Comparison of ENCODE assay signal across 1 cellular context in genomic region chr12:43551271-43551970, GRCh38.
TF ChIP-seq lines count a peak whose summit lies in the region.

No MANE protein-coding gene starts in this region.

TF ChIP-seq in HEK293, 187 proteins besides CTCF, POLR2A, EP300 and RAD21 (continued from another document):
- TF ChIP-seq ZBTB26 (tag by site-specific recombination; optimal IDR thresholded peaks at IDR 0.05), result peak; percentile 89
- TF ChIP-seq EGR2 (tag by site-specific recombination; IDR thresholded peaks at IDR 0.05; ENCODE audit: low read depth), result peak; percentile 12; the same call in 1 of the 2 replicates
- 0 out of 2 replicates have a peak, but pooled peaks have one; percentile 47 for TF ChIP-seq GLI4 (tag by site-specific recombination; IDR thresholded peaks at IDR 0.05)
- TF ChIP-seq KLF1 (tag by site-specific recombination; IDR thresholded peaks at IDR 0.05), result no peak
- no peak for TF ChIP-seq YY1 (tag by site-specific recombination; IDR thresholded peaks at IDR 0.05)
- TF ChIP-seq, protein P1, sequence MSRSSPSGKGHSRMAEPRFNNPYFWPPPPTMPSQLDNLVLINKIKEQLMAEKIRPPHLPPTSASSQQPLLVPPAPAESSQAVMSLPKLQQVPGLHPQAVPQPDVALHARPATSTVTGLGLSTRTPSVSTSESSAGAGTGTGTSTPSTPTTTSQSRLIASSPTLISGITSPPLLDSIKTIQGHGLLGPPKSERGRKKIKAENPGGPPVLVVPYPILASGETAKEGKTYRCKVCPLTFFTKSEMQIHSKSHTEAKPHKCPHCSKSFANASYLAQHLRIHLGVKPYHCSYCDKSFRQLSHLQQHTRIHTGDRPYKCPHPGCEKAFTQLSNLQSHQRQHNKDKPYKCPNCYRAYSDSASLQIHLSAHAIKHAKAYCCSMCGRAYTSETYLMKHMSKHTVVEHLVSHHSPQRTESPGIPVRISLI (tag by site-specific recombination; IDR thresholded peaks at IDR 0.05), result no peak
- TF ChIP-seq ZNF660 (tag by site-specific recombination; IDR thresholded peaks at IDR 0.05), result no peak
- TF ChIP-seq, protein P2, sequence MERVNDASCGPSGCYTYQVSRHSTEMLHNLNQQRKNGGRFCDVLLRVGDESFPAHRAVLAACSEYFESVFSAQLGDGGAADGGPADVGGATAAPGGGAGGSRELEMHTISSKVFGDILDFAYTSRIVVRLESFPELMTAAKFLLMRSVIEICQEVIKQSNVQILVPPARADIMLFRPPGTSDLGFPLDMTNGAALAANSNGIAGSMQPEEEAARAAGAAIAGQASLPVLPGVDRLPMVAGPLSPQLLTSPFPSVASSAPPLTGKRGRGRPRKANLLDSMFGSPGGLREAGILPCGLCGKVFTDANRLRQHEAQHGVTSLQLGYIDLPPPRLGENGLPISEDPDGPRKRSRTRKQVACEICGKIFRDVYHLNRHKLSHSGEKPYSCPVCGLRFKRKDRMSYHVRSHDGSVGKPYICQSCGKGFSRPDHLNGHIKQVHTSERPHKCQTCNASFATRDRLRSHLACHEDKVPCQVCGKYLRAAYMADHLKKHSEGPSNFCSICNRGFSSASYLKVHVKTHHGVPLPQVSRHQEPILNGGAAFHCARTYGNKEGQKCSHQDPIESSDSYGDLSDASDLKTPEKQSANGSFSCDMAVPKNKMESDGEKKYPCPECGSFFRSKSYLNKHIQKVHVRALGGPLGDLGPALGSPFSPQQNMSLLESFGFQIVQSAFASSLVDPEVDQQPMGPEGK (tag by site-specific recombination; IDR thresholded peaks at IDR 0.05), result peak; percentile 77
- TF ChIP-seq, protein P3, sequence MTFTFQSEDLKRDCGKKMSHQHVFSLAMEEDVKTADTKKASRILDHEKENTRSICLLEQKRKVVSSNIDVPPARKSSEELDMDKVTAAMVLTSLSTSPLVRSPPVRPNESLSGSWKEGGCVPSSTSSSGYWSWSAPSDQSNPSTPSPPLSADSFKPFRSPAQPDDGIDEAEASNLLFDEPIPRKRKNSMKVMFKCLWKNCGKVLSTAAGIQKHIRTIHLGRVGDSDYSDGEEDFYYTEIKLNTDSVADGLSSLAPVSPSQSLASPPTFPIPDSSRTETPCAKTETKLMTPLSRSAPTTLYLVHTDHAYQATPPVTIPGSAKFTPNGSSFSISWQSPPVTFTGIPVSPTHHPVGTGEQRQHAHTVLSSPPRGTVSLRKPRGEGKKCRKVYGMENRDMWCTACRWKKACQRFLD (tag by site-specific recombination; IDR thresholded peaks at IDR 0.05), result no peak
- TF ChIP-seq KLF10 (tag by site-specific recombination; IDR thresholded peaks at IDR 0.05), result no peak
- TF ChIP-seq KLF9 (tag by site-specific recombination; IDR thresholded peaks at IDR 0.05; ENCODE audit: low read depth), result peak; percentile 22; the same call in 1 of the 2 replicates
- TF ChIP-seq, protein P4, sequence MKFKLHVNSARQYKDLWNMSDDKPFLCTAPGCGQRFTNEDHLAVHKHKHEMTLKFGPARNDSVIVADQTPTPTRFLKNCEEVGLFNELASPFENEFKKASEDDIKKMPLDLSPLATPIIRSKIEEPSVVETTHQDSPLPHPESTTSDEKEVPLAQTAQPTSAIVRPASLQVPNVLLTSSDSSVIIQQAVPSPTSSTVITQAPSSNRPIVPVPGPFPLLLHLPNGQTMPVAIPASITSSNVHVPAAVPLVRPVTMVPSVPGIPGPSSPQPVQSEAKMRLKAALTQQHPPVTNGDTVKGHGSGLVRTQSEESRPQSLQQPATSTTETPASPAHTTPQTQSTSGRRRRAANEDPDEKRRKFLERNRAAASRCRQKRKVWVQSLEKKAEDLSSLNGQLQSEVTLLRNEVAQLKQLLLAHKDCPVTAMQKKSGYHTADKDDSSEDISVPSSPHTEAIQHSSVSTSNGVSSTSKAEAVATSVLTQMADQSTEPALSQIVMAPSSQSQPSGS (tag by site-specific recombination; IDR thresholded peaks at IDR 0.05; ENCODE audit: low read depth), result no peak
- peak; percentile 31; the same call in 1 of the 2 replicates for TF ChIP-seq ZBTB48 (tag by site-specific recombination; IDR thresholded peaks at IDR 0.05)
- TF ChIP-seq, protein P5, sequence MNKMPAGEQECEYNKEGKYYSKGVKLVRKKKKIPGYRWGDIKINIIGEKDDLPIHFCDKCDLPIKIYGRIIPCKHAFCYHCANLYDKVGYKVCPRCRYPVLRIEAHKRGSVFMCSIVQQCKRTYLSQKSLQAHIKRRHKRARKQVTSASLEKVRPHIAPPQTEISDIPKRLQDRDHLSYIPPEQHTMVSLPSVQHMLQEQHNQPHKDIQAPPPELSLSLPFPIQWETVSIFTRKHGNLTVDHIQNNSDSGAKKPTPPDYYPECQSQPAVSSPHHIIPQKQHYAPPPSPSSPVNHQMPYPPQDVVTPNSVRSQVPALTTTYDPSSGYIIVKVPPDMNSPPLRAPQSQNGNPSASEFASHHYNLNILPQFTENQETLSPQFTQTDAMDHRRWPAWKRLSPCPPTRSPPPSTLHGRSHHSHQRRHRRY (tag by site-specific recombination; IDR thresholded peaks at IDR 0.05), result no peak
- TF ChIP-seq ZFHX2 (tag by site-specific recombination; conservative IDR thresholded peaks at IDR 0.05), result peak; percentile 51
- TF ChIP-seq ZNF2 (tag by site-specific recombination; IDR thresholded peaks at IDR 0.05), result peak; percentile 71; the same call in 1 of the 2 replicates
- no peak for TF ChIP-seq ZNF133 (tag by site-specific recombination; IDR thresholded peaks at IDR 0.05)
- TF ChIP-seq ZIC2 (tag by site-specific recombination; IDR thresholded peaks at IDR 0.05), result peak; percentile 52
- TF ChIP-seq ZNF37A (tag by site-specific recombination; IDR thresholded peaks at IDR 0.05), result no peak
- TF ChIP-seq ZNF792 (tag by site-specific recombination; IDR thresholded peaks at IDR 0.05), result 0 out of 2 replicates have a peak, but pooled peaks have one; percentile 11
- TF ChIP-seq, protein P6, sequence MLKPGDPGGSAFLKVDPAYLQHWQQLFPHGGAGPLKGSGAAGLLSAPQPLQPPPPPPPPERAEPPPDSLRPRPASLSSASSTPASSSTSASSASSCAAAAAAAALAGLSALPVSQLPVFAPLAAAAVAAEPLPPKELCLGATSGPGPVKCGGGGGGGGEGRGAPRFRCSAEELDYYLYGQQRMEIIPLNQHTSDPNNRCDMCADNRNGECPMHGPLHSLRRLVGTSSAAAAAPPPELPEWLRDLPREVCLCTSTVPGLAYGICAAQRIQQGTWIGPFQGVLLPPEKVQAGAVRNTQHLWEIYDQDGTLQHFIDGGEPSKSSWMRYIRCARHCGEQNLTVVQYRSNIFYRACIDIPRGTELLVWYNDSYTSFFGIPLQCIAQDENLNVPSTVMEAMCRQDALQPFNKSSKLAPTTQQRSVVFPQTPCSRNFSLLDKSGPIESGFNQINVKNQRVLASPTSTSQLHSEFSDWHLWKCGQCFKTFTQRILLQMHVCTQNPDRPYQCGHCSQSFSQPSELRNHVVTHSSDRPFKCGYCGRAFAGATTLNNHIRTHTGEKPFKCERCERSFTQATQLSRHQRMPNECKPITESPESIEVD (tag by site-specific recombination; IDR thresholded peaks at IDR 0.05), result no peak
- 0 out of 2 replicates have a peak, but pooled peaks have one; percentile 36 for TF ChIP-seq ZSCAN4 (tag by site-specific recombination; IDR thresholded peaks at IDR 0.05)
- no peak for TF ChIP-seq ZNF157 (tag by site-specific recombination; IDR thresholded peaks at IDR 0.05)
TF ChIP-seq in HEK293: peak in this region for 15.
